ENCODE assay signal across 11 cellular contexts in genomic region chr9:35069020-35069419, GRCh38. TPM values are rescaled to one million over a fixed set of nuclear protein-coding genes. Genes with fewer than 3 reads are reported as not detected.
A peak's percentile ranks its signal among the peaks of the same experiment; 100 is the strongest.
DNase-seq lines count a peak whose midpoint lies in the region; ATAC-seq, FAIRE-seq and TF ChIP-seq lines count a peak whose summit lies in the region.
"Had no signal": no experiment of that assay in that cellular context is flagged by ENCODE, and none has a peak within 500 bp of the region (broad histone marks: within the 10 kb centered on the region; RNA-seq: fewer than 3 reads in every experiment).

No MANE protein-coding gene starts in this region.

- H3K4me1 Mint-ChIP-seq in activated naive CD8-positive, alpha-beta T cell treated with anti-CD3 and anti-CD28 coated beads, Interleukin-2, amount 10 ng/mL, durations not matched to agents 7 days and 5 days: peaks cover 37% of the 10 kb centered on the region
- peaks cover 31 to 55% (median 50%) of the 10 kb centered on the region in 3 donors for H3K4me1 Mint-ChIP-seq in naive B cell

- no peak for DNase-seq in A549 (ENCODE audit: low read depth in 1 of 2, low spot score in 1 of 2)
- DNase-seq in GM12864 (ENCODE audit: low read depth): no peak
- DNase-seq in activated naive CD8-positive, alpha-beta T cell treated with anti-CD3 and anti-CD28 coated beads, Interleukin-2, amount 10 ng/mL, durations not matched to agents 7 days and 5 days: no peak
- DNase-seq in naive B cell: no peak
- no peak for DNase-seq in dermis blood vessel endothelial cell
- no peak for DNase-seq in HAP-1 (ENCODE audit: low spot score in 2 of 2)
- DNase-seq: activated CD4-positive, alpha-beta T cell treated with anti-CD3 and anti-CD28 coated beads for 48 hours; NCI-H226; stimulated activated CD4-positive, alpha-beta T cell treated with anti-CD3 and anti-CD28 coated beads, Interleukin-2, amount 100 ng/mL, for 24 hours had no signal

- TF ChIP-seq EP300 in A549 (IDR thresholded peaks at IDR 0.05): no peak

- FAIRE-seq in A549 (lab: Jason Lieb, UNC): no peak

- no peak for TF ChIP-seq POLR2A in A549 (IDR thresholded peaks at IDR 0.05; ENCODE audit: low read length)

- H3K9me3 Mint-ChIP-seq in activated naive CD8-positive, alpha-beta T cell treated with anti-CD3 and anti-CD28 coated beads, Interleukin-2, amount 10 ng/mL, durations not matched to agents 7 days and 5 days: no peaks in the 10 kb centered on the region
- peaks cover 0 to 2% (median 0%) of the 10 kb centered on the region in 7 donors for H3K9me3 Mint-ChIP-seq in naive B cell

- no peak for TF ChIP-seq RAD21 in A549 (conservative IDR thresholded peaks at IDR 0.05 in 1 of 2, IDR thresholded peaks at IDR 0.05 in 1 of 2)

- no peaks in the 10 kb centered on the region for H3K27me3 ChIP-seq in HAP-1 (ENCODE audit: low read depth)

- TF ChIP-seq CTCF in A549 (IDR thresholded peaks at IDR 0.05): no peak
- TF ChIP-seq CTCF in GM12864 (IDR thresholded peaks at IDR 0.05; ENCODE audit: low read depth, low read length, missing control alignments): no peak

- peaks cover 70% of the 10 kb centered on the region for H3K36me3 ChIP-seq in HAP-1 (replicated peaks)

- peak overlapping the region; percentile 83 for H3K4me2 ChIP-seq in A549

- ATAC-seq in A549 (no peak), naive B cell (ENCODE audit: low read depth in 2 of 2) (no peak), GM19397 (IDR thresholded peaks at IDR 0.05; ENCODE audit: unreplicated experiment) (no peak), HG02588 (IDR thresholded peaks at IDR 0.05; ENCODE audit: unreplicated experiment) (no peak)
- ATAC-seq in activated naive CD8-positive, alpha-beta T cell treated with anti-CD3 and anti-CD28 coated beads, Interleukin-2, amount 10 ng/mL, durations not matched to agents 7 days and 5 days (ENCODE audit: low read depth): no peak

- H3K4me3 ChIP-seq in A549 (no peak overlapping the region), GM12864 (ENCODE audit: low read depth, low read length) (0 out of 2 replicates have a peak overlapping the region, but pooled peaks have one; percentile 11), HAP-1 (no peak overlapping the region)

- peaks cover 43% of the 10 kb centered on the region for H3K36me3 Mint-ChIP-seq in activated naive CD8-positive, alpha-beta T cell treated with anti-CD3 and anti-CD28 coated beads, Interleukin-2, amount 10 ng/mL, durations not matched to agents 7 days and 5 days
- H3K36me3 Mint-ChIP-seq in naive B cell: peaks cover 12 to 15% of the 10 kb centered on the region in 2 donors

- POLR2A ChIA-PET in A549 (lab: Yijun Ruan, JAX): no interaction called here
- POLR2A ChIA-PET in activated naive CD8-positive, alpha-beta T cell treated with anti-CD3 and anti-CD28 coated beads, Interleukin-2, amount 10 ng/mL, durations not matched to agents 7 days and 5 days (lab: Charles Lee): interaction anchor here (0.6 kb wide), 1 partner anchor 610 kb away, joined by 4 read pairs; the partner anchor contains the start of genes DNAI1 and FAM219A

- H3K27me3 Mint-ChIP-seq in activated naive CD8-positive, alpha-beta T cell treated with anti-CD3 and anti-CD28 coated beads, Interleukin-2, amount 10 ng/mL, durations not matched to agents 7 days and 5 days: no peaks in the 10 kb centered on the region
- H3K27me3 Mint-ChIP-seq in naive B cell: no peaks in the 10 kb centered on the region

- H3K4me1 ChIP-seq in A549 (peaks cover 28% of the 10 kb centered on the region), HAP-1 (peaks cover 13% of the 10 kb centered on the region)

- no peak overlapping the region for H3K27ac ChIP-seq in A549

- H3K9me3 ChIP-seq in A549: no peaks in the 10 kb centered on the region
- no peaks in the 10 kb centered on the region for H3K9me3 ChIP-seq in HAP-1

- CTCF ChIA-PET in A549 (lab: Yijun Ruan, JAX): interaction anchor here (0.9 to 1.4 kb wide), 4 partner anchors 17 to 169 kb away, joined by 3 to 4 read pairs (median 4); no protein-coding TSS in a partner anchor

- WGBS in A549 (ENCODE audit: missing lambda C conversion rate): 69% methylated on average over 4 of the region's 4 CpGs

- in situ Hi-C loops in HAP-1 (cut with MboI; ENCODE audit: low sequenced_read_pairs): no loop called here

- no peak overlapping the region for H3K27ac Mint-ChIP-seq in activated naive CD8-positive, alpha-beta T cell treated with anti-CD3 and anti-CD28 coated beads, Interleukin-2, amount 10 ng/mL, durations not matched to agents 7 days and 5 days
- H3K27ac Mint-ChIP-seq in naive B cell: peak overlapping the region in 2 of 6 donors; percentile 36 to 50

- H3K4me3 Mint-ChIP-seq in activated naive CD8-positive, alpha-beta T cell treated with anti-CD3 and anti-CD28 coated beads, Interleukin-2, amount 10 ng/mL, durations not matched to agents 7 days and 5 days: peak overlapping the region; percentile 35
- H3K4me3 Mint-ChIP-seq in naive B cell: peak overlapping the region in 7 of 8 donors; percentile 42 to 98 (median 68)

TF ChIP-seq in A549, 52 proteins besides CTCF, POLR2A, EP300 and RAD21:
- TF ChIP-seq FOSL2 (IDR thresholded peaks at IDR 0.05) (no peak), FOSL2 (CRISPR knock-in tag; IDR thresholded peaks at IDR 0.05) (no peak), TFCP2L1 (CRISPR knock-in tag; IDR thresholded peaks at IDR 0.05) (no peak), JUNB (IDR thresholded peaks at IDR 0.05) (no peak), HDAC2 (IDR thresholded peaks at IDR 0.05) (no peak), SREBF2 (IDR thresholded peaks at IDR 0.05) (no peak), CEBPB (IDR thresholded peaks at IDR 0.05) (no peak), HOXB5 (CRISPR knock-in tag; IDR thresholded peaks at IDR 0.05) (no peak)

RNA-seq across cellular contexts. Expression of gene VCP, which starts 3.4 kb away (rescaled TPM):
- polyA plus RNA-seq in A549 (2011; rRNA removed) (428 and 543 TPM in 2 replicates), A549 (2017; fragmentation: RNase III; extraction: RNeasy Plus Mini Kit Qiagen cat#74134 plus additional on column Dnase treatment) (376 to 390 TPM (median 380 TPM) in 3 replicates), naive B cell (ENCODE audit: low read depth in 6 of 6) (100 to 1,000 TPM; 111 to 159 (median 135) TPM)
- 274 and 325 TPM in 2 replicates for polyA plus RNA-seq in A549 (2012; cell fraction: cytosol; rRNA removed)
- 613 and 632 TPM in 2 replicates for polyA plus RNA-seq in A549 (2012; cell fraction: nucleus; rRNA removed)
- polyA minus RNA-seq in A549 (2011; rRNA and poly(A)+ RNA removed): 597 and 682 TPM in 2 replicates
- 100 to 1,000 TPM; 183 to 189 TPM for total RNA-seq in activated naive CD8-positive, alpha-beta T cell treated with anti-CD3 and anti-CD28 coated beads, Interleukin-2, amount 10 ng/mL, durations not matched to agents 7 days and 5 days
- 409 and 588 TPM in 2 replicates for total RNA-seq in dermis blood vessel endothelial cell

RNA-seq across cellular contexts. Expression of gene FANCG, which starts 10.7 kb away (rescaled TPM):
- polyA plus RNA-seq in A549 (2011; rRNA removed) (34.9 and 39.7 TPM in 2 replicates), A549 (2017; fragmentation: RNase III; extraction: RNeasy Plus Mini Kit Qiagen cat#74134 plus additional on column Dnase treatment) (50.3 to 53.5 TPM (median 53.5 TPM) in 3 replicates), naive B cell (ENCODE audit: low read depth in 6 of 6) (10 to 100 TPM in 3 of 6 donors, 1 to 10 TPM in 3; 1.8 to 12.1 (median 10.5) TPM)
- 42.2 and 47.5 TPM in 2 replicates for polyA plus RNA-seq in A549 (2012; cell fraction: cytosol; rRNA removed)
- 132 and 165 TPM in 2 replicates for polyA plus RNA-seq in A549 (2012; cell fraction: nucleus; rRNA removed)
- 37.3 and 38.6 TPM in 2 replicates for polyA minus RNA-seq in A549 (2011; rRNA and poly(A)+ RNA removed)
- total RNA-seq in activated naive CD8-positive, alpha-beta T cell treated with anti-CD3 and anti-CD28 coated beads, Interleukin-2, amount 10 ng/mL, durations not matched to agents 7 days and 5 days: 100 to 1,000 TPM; 103 to 109 TPM
- total RNA-seq in dermis blood vessel endothelial cell: 15.3 and 28.6 TPM in 2 replicates

RNA-seq across cellular contexts. Expression of gene PIGO, which starts 27.4 kb away (rescaled TPM):
- polyA plus RNA-seq in A549 (2011; rRNA removed): 50.4 and 60.0 TPM in 2 replicates
- polyA plus RNA-seq in A549 (2012; cell fraction: cytosol; rRNA removed): 33.9 and 43.3 TPM in 2 replicates
- polyA plus RNA-seq in A549 (2012; cell fraction: nucleus; rRNA removed): 92.6 and 98.6 TPM in 2 replicates
- polyA plus RNA-seq in A549 (2017; fragmentation: RNase III; extraction: RNeasy Plus Mini Kit Qiagen cat#74134 plus additional on column Dnase treatment): 39.6 to 47.0 TPM (median 45.3 TPM) in 3 replicates
- 67.2 and 75.7 TPM in 2 replicates for polyA minus RNA-seq in A549 (2011; rRNA and poly(A)+ RNA removed)
- total RNA-seq in activated naive CD8-positive, alpha-beta T cell treated with anti-CD3 and anti-CD28 coated beads, Interleukin-2, amount 10 ng/mL, durations not matched to agents 7 days and 5 days: 10 to 100 TPM; 30.8 to 31.4 TPM
- 10 to 100 TPM; 24.8 to 31.4 (median 26.9) TPM for polyA plus RNA-seq in naive B cell (ENCODE audit: low read depth in 6 of 6)
- total RNA-seq in dermis blood vessel endothelial cell: 11.9 and 18.0 TPM in 2 replicates

RNA-seq across cellular contexts. Expression of gene STOML2, which starts 33.9 kb away (rescaled TPM):
- polyA plus RNA-seq in A549 (2011; rRNA removed): 196 and 230 TPM in 2 replicates
- polyA plus RNA-seq in A549 (2012; cell fraction: cytosol; rRNA removed): 405 and 412 TPM in 2 replicates
- polyA plus RNA-seq in A549 (2012; cell fraction: nucleus; rRNA removed): 220 and 284 TPM in 2 replicates
- 180 to 191 TPM (median 189 TPM) in 3 replicates for polyA plus RNA-seq in A549 (2017; fragmentation: RNase III; extraction: RNeasy Plus Mini Kit Qiagen cat#74134 plus additional on column Dnase treatment)
- polyA minus RNA-seq in A549 (2011; rRNA and poly(A)+ RNA removed): 151 and 160 TPM in 2 replicates
- total RNA-seq in activated naive CD8-positive, alpha-beta T cell treated with anti-CD3 and anti-CD28 coated beads, Interleukin-2, amount 10 ng/mL, durations not matched to agents 7 days and 5 days: 10 to 100 TPM; 90.3 to 91.9 TPM
- 100 to 1,000 TPM in 3 of 6 donors, 10 to 100 TPM in 3; 82.9 to 215 (median 95.8) TPM for polyA plus RNA-seq in naive B cell (ENCODE audit: low read depth in 6 of 6)
- total RNA-seq in dermis blood vessel endothelial cell: 202 and 215 TPM in 2 replicates

RNA-seq across cellular contexts. Expression of gene ATOSB, which starts 46.6 kb away (rescaled TPM):
- polyA plus RNA-seq in A549 (2011; rRNA removed): 11.8 and 14.3 TPM in 2 replicates
- 7.0 and 8.3 TPM in 2 replicates for polyA plus RNA-seq in A549 (2012; cell fraction: cytosol; rRNA removed)
- polyA plus RNA-seq in A549 (2012; cell fraction: nucleus; rRNA removed): 14.1 TPM in 2 replicates
- polyA plus RNA-seq in A549 (2017; fragmentation: RNase III; extraction: RNeasy Plus Mini Kit Qiagen cat#74134 plus additional on column Dnase treatment): 10.8 to 14.0 TPM (median 11.6 TPM) in 3 replicates
- 11.0 and 15.0 TPM in 2 replicates for polyA minus RNA-seq in A549 (2011; rRNA and poly(A)+ RNA removed)
- 10 to 100 TPM; 12.0 to 16.6 TPM for total RNA-seq in activated naive CD8-positive, alpha-beta T cell treated with anti-CD3 and anti-CD28 coated beads, Interleukin-2, amount 10 ng/mL, durations not matched to agents 7 days and 5 days
- 1 to 10 TPM in 3 of 6 donors, under 1 TPM in 3; 0.10 to 1.6 (median 0.99) TPM for polyA plus RNA-seq in naive B cell (ENCODE audit: low read depth in 6 of 6)
- total RNA-seq in dermis blood vessel endothelial cell: 15.8 and 26.8 TPM in 2 replicates
